15 cellular contexts compared by ENCODE assay signal in the genomic region with DNA sequence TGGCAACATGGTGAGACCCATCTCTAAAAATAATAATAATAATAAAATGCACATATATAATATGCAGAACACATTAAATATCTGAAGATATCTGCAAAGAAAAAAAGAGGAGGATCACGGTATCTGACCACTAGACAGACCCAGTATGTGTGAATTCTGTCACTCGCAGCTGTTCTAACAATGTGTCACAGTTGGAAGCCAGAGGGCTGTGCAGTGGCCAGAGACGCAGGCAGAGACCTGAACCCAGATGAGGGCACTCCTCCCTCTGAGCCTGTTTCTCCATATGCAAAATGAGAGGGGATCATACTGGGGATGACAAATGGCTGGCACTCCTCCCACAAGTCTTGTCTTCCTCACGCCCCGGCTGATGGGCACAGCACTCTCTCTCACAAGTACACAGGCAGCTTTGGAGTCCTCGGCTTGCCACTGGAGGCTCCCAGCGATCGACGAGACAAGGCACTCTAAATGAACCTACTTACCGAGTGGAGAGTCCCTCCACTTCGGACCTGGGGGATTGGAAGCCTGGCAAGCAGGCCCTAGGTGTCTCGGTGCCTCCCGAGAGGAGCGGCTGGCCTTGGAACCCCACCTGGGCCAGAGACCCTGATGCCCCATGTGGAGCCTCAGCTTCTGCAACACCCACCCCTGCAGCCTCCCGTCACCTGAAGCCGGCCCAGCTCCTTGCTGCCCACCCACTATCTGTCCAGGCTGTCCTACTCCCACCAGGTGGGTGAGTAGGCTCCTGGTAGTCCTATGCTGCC.
DNase-seq lines count a peak whose midpoint lies in the region; ATAC-seq, FAIRE-seq and TF ChIP-seq lines count a peak whose summit lies in the region.
"Had no signal": no experiment of that assay in that cellular context is flagged by ENCODE, and none has a peak within 500 bp of the region (broad histone marks: within the 10 kb centered on the region; RNA-seq: fewer than 3 reads in every experiment).

No MANE protein-coding gene starts in this region.

- H3K4me1 Mint-ChIP-seq in CD14-positive monocyte (no peaks in the 10 kb centered on the region), H9 (peaks cover 5 to 14% of the 10 kb centered on the region in 2 experiments; a peak in 3 of 4 replicates), endodermal cell (no peaks in the 10 kb centered on the region)

- no peak overlapping the region for H2BK5ac ChIP-seq in H9 (ENCODE audit: insufficient read length, low read length)

- TF ChIP-seq CTCF in CD14-positive monocyte (IDR thresholded peaks at IDR 0.05) (no peak), H9 (conservative IDR thresholded peaks at IDR 0.05) (no peak), endodermal cell (conservative IDR thresholded peaks at IDR 0.05) (no peak), foreskin fibroblast (IDR thresholded peaks at IDR 0.05; ENCODE audit: low read depth, low read length) (no peak)

- H3K56ac ChIP-seq in H9 (ENCODE audit: insufficient read length, low read depth, low read length) = no peak overlapping the region

- ATAC-seq in left colon = no peak
- ATAC-seq: CD8-positive, alpha-beta T cell had no signal

- H4K8ac ChIP-seq in H9 (replicated peaks; ENCODE audit: insufficient read length, low read depth, low read length) = no peak overlapping the region

- no peak overlapping the region for H2BK12ac ChIP-seq in H9 (ENCODE audit: insufficient read length, low read depth, low read length)

- no peaks in the 10 kb centered on the region for H4K20me1 ChIP-seq in H9 (ENCODE audit: control insufficient read depth, insufficient read depth, insufficient read length)

- H3K4me3 Mint-ChIP-seq in CD14-positive monocyte (no peak overlapping the region), H9 (no peak overlapping the region), endodermal cell (no peak overlapping the region)
- H3K4me3 Mint-ChIP-seq: CD8-positive, alpha-beta T cell had no signal

- H3K23ac ChIP-seq in H9 (ENCODE audit: insufficient read length, low read depth, low read length) = no peak overlapping the region

- no peak overlapping the region for H3K4me2 ChIP-seq in H9 (ENCODE audit: insufficient read depth, insufficient read length, low read length)

- intact Hi-C loops in CD14-positive monocyte (cut with micrococcal nuclease) = no loop called here
- intact Hi-C loops in left colon (cut with DNase I, micrococcal nuclease) = no loop called here

- no peaks in the 10 kb centered on the region for H3K9me3 ChIP-seq in H9 (ENCODE audit: control insufficient read depth, low read depth, low read length)
- no peaks in the 10 kb centered on the region for H3K9me3 ChIP-seq in endodermal cell (ENCODE audit: control insufficient read depth, low read length)
- H3K9me3 ChIP-seq: BE2C had no signal

- H3K36me3 Mint-ChIP-seq in CD14-positive monocyte (no peaks in the 10 kb centered on the region), H9 (ENCODE audit: insufficient read depth in 1 of 3, low read depth in 3 of 3) (no peaks in the 10 kb centered on the region; a peak in 1 of 7 replicates), endodermal cell (ENCODE audit: low read depth) (no peaks in the 10 kb centered on the region)
- H3K36me3 Mint-ChIP-seq: CD8-positive, alpha-beta T cell had no signal

- DNase-seq in CD14-positive monocyte (ENCODE audit: low spot score) (peak; percentile 41), H9 (peak; percentile 25), endodermal cell (peak; percentile 44), pons (ENCODE audit: low spot score) (peak; percentile 3), frontal cortex (ENCODE audit: low spot score in 2 of 2) (no peak), foreskin fibroblast (no peak), NCI-H2171 treated with DMSO at 0.1 percent for 48 hours (lab: John Stamatoyannopoulos, UW) (no peak), left colon (no peak)
- DNase-seq: BE2C; CD8-positive, alpha-beta T cell; GF-D8; NCI-H2081; NCI-H524 had no signal

- no peaks in the 10 kb centered on the region; the same call in 1 of the 2 replicates for H3K4me1 ChIP-seq in H9 (ENCODE audit: insufficient read depth, low read length)
- H3K4me1 ChIP-seq in endodermal cell (ENCODE audit: control insufficient read depth, insufficient read depth, low read length) = no peaks in the 10 kb centered on the region
- H3K4me1 ChIP-seq: BE2C had no signal

- no peaks in the 10 kb centered on the region for H3K79me2 ChIP-seq in H9 (ENCODE audit: insufficient read depth, low read length)

- no peaks in the 10 kb centered on the region for H3K36me3 ChIP-seq in endodermal cell (ENCODE audit: control insufficient read depth, insufficient read depth, low read length)
- H3K36me3 ChIP-seq: BE2C had no signal

- H3K9me3 Mint-ChIP-seq in CD14-positive monocyte = peaks cover 0 to 2% (median 0%) of the 10 kb centered on the region in 7 donors
- no peaks in the 10 kb centered on the region for H3K9me3 Mint-ChIP-seq in H9
- no peaks in the 10 kb centered on the region for H3K9me3 Mint-ChIP-seq in endodermal cell
- H3K9me3 Mint-ChIP-seq: CD8-positive, alpha-beta T cell had no signal

- H3K23me2 ChIP-seq in H9 (ENCODE audit: insufficient read length, low read depth, low read length, poor library complexity, severe bottlenecking) = no peaks in the 10 kb centered on the region

- no peak overlapping the region for H2AFZ ChIP-seq in H9 (ENCODE audit: low read length)

- H2BK15ac ChIP-seq in H9 (ENCODE audit: low read depth, low read length) = no peak overlapping the region

- H3K27me3 ChIP-seq in H9 (ENCODE audit: insufficient read depth, low read length) (no peaks in the 10 kb centered on the region), endodermal cell (ENCODE audit: control insufficient read depth, insufficient read depth, low read length, poor library complexity, severe bottlenecking) (no peaks in the 10 kb centered on the region)
- H3K27me3 ChIP-seq: BE2C had no signal

- no peak overlapping the region for H2BK120ac ChIP-seq in H9 (ENCODE audit: low read depth, low read length, poor library complexity, severe bottlenecking)

- WGBS in H9 (ENCODE audit: extremely low coverage, insufficient read length, low lambda C conversion rate) = no CpG with 5 or more reads among the region's 16 CpGs
- WGBS in endodermal cell (ENCODE audit: insufficient coverage in 1 of 2, insufficient read length in 1 of 2), 2 experiments = 77 to 85% methylated on average over 13 to 16 of the region's 16 CpGs

- no peak overlapping the region for H2AK5ac ChIP-seq in H9 (ENCODE audit: insufficient read length, low read length)

- no peak overlapping the region for H3K4ac ChIP-seq in H9 (ENCODE audit: low read depth, low read length)

- no peak for FAIRE-seq in frontal cortex (lab: Jason Lieb, UNC)
- FAIRE-seq: H54 had no signal

- H3K27ac Mint-ChIP-seq in CD14-positive monocyte (no peak overlapping the region), H9 (no peak overlapping the region), endodermal cell (no peak overlapping the region)
- H3K27ac Mint-ChIP-seq: CD8-positive, alpha-beta T cell; IgD-negative memory B cell had no signal

- no peak overlapping the region; the same call in 1 of the 2 replicates for H3K14ac ChIP-seq in H9 (ENCODE audit: insufficient read depth, low read length)

- H3K27ac ChIP-seq in H9 (ENCODE audit: insufficient read length, low read depth, low read length) (no peak overlapping the region), endodermal cell (ENCODE audit: low read depth, low read length) (no peak overlapping the region)

- no peak overlapping the region for H3T11ph ChIP-seq in H9 (ENCODE audit: low read length)

- H3K18ac ChIP-seq in H9 (ENCODE audit: insufficient read length, low read depth, low read length) = no peak overlapping the region

- H3K27me3 Mint-ChIP-seq in CD14-positive monocyte (ENCODE audit: low read depth in 3 of 3) (peaks cover 1 to 17% (median 7%) of the 10 kb centered on the region in 3 donors), H9 (ENCODE audit: low read depth) (peaks cover 3% of the 10 kb centered on the region), endodermal cell (ENCODE audit: insufficient read depth) (no peaks in the 10 kb centered on the region)

- H4K91ac ChIP-seq in H9 (ENCODE audit: insufficient read length, low read depth, low read length) = no peak overlapping the region

- H4K5ac ChIP-seq in H9 (ENCODE audit: insufficient read length, low read depth, low read length) = no peak overlapping the region

- H3K4me3 ChIP-seq in endodermal cell (ENCODE audit: low read length) (no peak overlapping the region), foreskin fibroblast (ENCODE audit: low read depth in 1 of 2, low read length in 2 of 2) (no peak overlapping the region)

- H3K9ac ChIP-seq in H9 (ENCODE audit: extremely low read depth, insufficient read length, low read length) (no peak overlapping the region), endodermal cell (ENCODE audit: extremely low read depth, low read length, poor library complexity, severe bottlenecking) (no peak overlapping the region)

- no peaks in the 10 kb centered on the region for H3K79me1 ChIP-seq in H9 (ENCODE audit: insufficient read depth, low read depth, low read length, poor library complexity, severe bottlenecking)

- H2BK20ac ChIP-seq in H9 (ENCODE audit: low read depth, low read length, poor library complexity, severe bottlenecking) = no peak overlapping the region

Comparison
In these comparisons a context has a peak if more than half of its experiments do, and no peak if none do; other contexts are left out.
1. DNase-seq: peak in CD14-positive monocyte (single experiment), H9 (single experiment), endodermal cell (single experiment) and pons (single experiment); none in frontal cortex (0 of 2), foreskin fibroblast (0 of 2), NCI-H2171 treated with DMSO at 0.1 percent for 48 hours (single experiment) and left colon (0 of 2).